In genomic region chr17:9467518-9467917, GRCh38 we compare ENCODE assay signal across 20 cellular contexts.
DNase-seq lines count a peak whose midpoint lies in the region; ATAC-seq, FAIRE-seq and TF ChIP-seq lines count a peak whose summit lies in the region.
"Had no signal": no experiment of that assay in that cellular context is flagged by ENCODE, and none has a peak within 500 bp of the region (broad histone marks: within the 10 kb centered on the region; RNA-seq: fewer than 3 reads in every experiment).

No MANE protein-coding gene starts in this region.

- 0 out of 2 replicates have a peak overlapping the region, but pooled peaks have one; percentile 24 for H3K27ac Mint-ChIP-seq in GM23338

- H3K4me3 ChIP-seq in GM23338: no peak overlapping the region
- no peak overlapping the region for H3K4me3 ChIP-seq in brain microvascular endothelial cell (ENCODE audit: low read depth, low read length)
- H3K4me3 ChIP-seq in kidney (ENCODE audit: low read length in 2 of 2): no peak overlapping the region
- H3K4me3 ChIP-seq: prostate gland, SK-N-MC had no signal

- intact Hi-C loops in kidney (cut with DNase I): no loop called here

- H3K4me2 ChIP-seq in GM23338: no peak overlapping the region

- no peaks in the 10 kb centered on the region for H4K20me1 ChIP-seq in GM23338 (replicated peaks; ENCODE audit: insufficient read depth)

- no peaks in the 10 kb centered on the region for H3K9me3 ChIP-seq in kidney (ENCODE audit: control insufficient read depth in 1 of 2, low read length in 2 of 2)
- H3K9me3 ChIP-seq: prostate gland had no signal

- H3F3A ChIP-seq in GM23338 (replicated peaks; ENCODE audit: low read depth): no peaks in the 10 kb centered on the region

- H3K4me1 ChIP-seq in GM23338 (ENCODE audit: insufficient read depth): no peaks in the 10 kb centered on the region
- H3K4me1 ChIP-seq in kidney (ENCODE audit: control insufficient read depth in 1 of 2, insufficient read depth in 1 of 2, low read depth in 1 of 2, low read length in 2 of 2): no peaks in the 10 kb centered on the region
- H3K4me1 ChIP-seq: prostate gland had no signal

- H3K27ac ChIP-seq in 22Rv1: no peak overlapping the region
- H3K27ac ChIP-seq in GM23338 (ENCODE audit: low read depth): no peak overlapping the region
- no peak overlapping the region for H3K27ac ChIP-seq in brain microvascular endothelial cell
- H3K27ac ChIP-seq in kidney (ENCODE audit: low read depth in 2 of 2, low read length in 2 of 2): no peak overlapping the region
- H3K27ac ChIP-seq: prostate gland, SK-N-MC had no signal

- peaks cover 1% of the 10 kb centered on the region for H3K27me3 Mint-ChIP-seq in GM23338 (ENCODE audit: insufficient read depth, low read depth, poor library complexity)
- H3K27me3 Mint-ChIP-seq: brain had no signal

- H3K9me2 ChIP-seq in GM23338 (ENCODE audit: insufficient read depth): no peaks in the 10 kb centered on the region

- DNase-seq in GM23338 (ENCODE audit: low spot score): peak; percentile 81
- DNase-seq in brain microvascular endothelial cell: no peak
- peak; percentile 79 for DNase-seq in iPS-NIHi7 (ENCODE audit: extremely low spot score)
- no peak for DNase-seq in kidney
- no peak for DNase-seq in T-helper 1 cell
- DNase-seq in activated CD8-positive, alpha-beta memory T cell treated with anti-CD3 and anti-CD28 coated beads, Interleukin-2, amount 50 U/mL, for 4 hours: no peak
- DNase-seq: cortex of kidney, DMS79 treated with DMSO at 0.1 percent for 48 hours, foreskin melanocyte, NCI-H1436, NCI-H2227 treated with DMSO at 0.1 percent for 48 hours had no signal

- no peak overlapping the region for H2AFZ ChIP-seq in GM23338

- no peak overlapping the region for H3K9ac ChIP-seq in kidney (ENCODE audit: low read length in 2 of 2)

- no peaks in the 10 kb centered on the region; the same call in 1 of the 2 replicates for H3K36me3 ChIP-seq in GM23338 (ENCODE audit: insufficient read depth)
- no peaks in the 10 kb centered on the region for H3K36me3 ChIP-seq in brain microvascular endothelial cell (replicated peaks)
- peaks cover 0 to 4% of the 10 kb centered on the region in 2 donors for H3K36me3 ChIP-seq in kidney (ENCODE audit: control insufficient read depth in 1 of 2, insufficient read depth in 2 of 2, low read length in 2 of 2)
- H3K36me3 ChIP-seq: prostate gland had no signal

- in situ Hi-C loops in brain microvascular endothelial cell (cut with HindIII; ENCODE audit: low pct_ligation_motif_present, low sequenced_read_pairs): no loop called here

- no peak for FAIRE-seq in kidney (lab: Jason Lieb, UNC)
- FAIRE-seq: GM18507, urothelium cell line had no signal

- no peaks in the 10 kb centered on the region for H3K79me2 ChIP-seq in GM23338 (replicated peaks; ENCODE audit: insufficient read depth)

- H3K27me3 ChIP-seq in GM23338 (ENCODE audit: insufficient read depth): no peaks in the 10 kb centered on the region
- H3K27me3 ChIP-seq in brain microvascular endothelial cell (replicated peaks): no peaks in the 10 kb centered on the region

- TF ChIP-seq CTCF in 22Rv1 (IDR thresholded peaks at IDR 0.05): peak; percentile 26
- TF ChIP-seq CTCF in GM23338 (conservative IDR thresholded peaks at IDR 0.05; ENCODE audit: low read depth in 2 of 2): peak; percentile 64 to 84
- TF ChIP-seq CTCF in brain microvascular endothelial cell (IDR thresholded peaks at IDR 0.05; ENCODE audit: low read depth, low read length, missing control alignments): peak; percentile 33
- TF ChIP-seq CTCF in kidney (IDR thresholded peaks at IDR 0.05; ENCODE audit: borderline replicate concordance, extremely low read depth, insufficient read depth): no peak

- peak; percentile 96 for ATAC-seq in GM23338
- no peak for ATAC-seq in GM18870 (IDR thresholded peaks at IDR 0.05; ENCODE audit: unreplicated experiment)
- ATAC-seq: activated CD4-positive, CD25-positive, alpha-beta regulatory T cell treated with anti-CD3 and anti-CD28 coated beads, Interleukin-2, amount 50 U/mL, for 24 hours; Panc1 had no signal

- H3K36me3 Mint-ChIP-seq in GM23338 (ENCODE audit: low read depth): no peaks in the 10 kb centered on the region; the same call in 2 of the 3 replicates

- H3K4me3 Mint-ChIP-seq in GM23338: no peak overlapping the region
- H3K4me3 Mint-ChIP-seq: brain had no signal

- H3K4me1 Mint-ChIP-seq in GM23338: peaks cover 12% of the 10 kb centered on the region

- H3K9me3 Mint-ChIP-seq in GM23338: no peaks in the 10 kb centered on the region

TF ChIP-seq in GM23338, 12 proteins besides CTCF, POLR2A, EP300 and RAD21 (continues in another document):
- no peak for TF ChIP-seq NANOG (IDR thresholded peaks at IDR 0.05; ENCODE audit: borderline replicate concordance)
- no peak for TF ChIP-seq REST (IDR thresholded peaks at IDR 0.05; ENCODE audit: unreplicated experiment)
- TF ChIP-seq EZH2phosphoT487 (IDR thresholded peaks at IDR 0.05; ENCODE audit: unreplicated experiment): no peak
- no peak for TF ChIP-seq CREB1 (CRISPR knock-in tag; IDR thresholded peaks at IDR 0.05; ENCODE audit: low read depth)
- no peak for TF ChIP-seq ZNF114 (CRISPR knock-in tag; IDR thresholded peaks at IDR 0.05)

Comparison
In these comparisons a context has a peak if more than half of its experiments do, and no peak if none do; other contexts are left out.
1. DNase-seq: peak in GM23338 (single experiment) and iPS-NIHi7 (single experiment); none in brain microvascular endothelial cell (single experiment), kidney (single experiment), T-helper 1 cell (0 of 5) and activated CD8-positive, alpha-beta memory T cell treated with anti-CD3 and anti-CD28 coated beads, Interleukin-2, amount 50 U/mL, for 4 hours (single experiment).